9 cellular contexts compared by ENCODE assay signal in the genomic region with DNA sequence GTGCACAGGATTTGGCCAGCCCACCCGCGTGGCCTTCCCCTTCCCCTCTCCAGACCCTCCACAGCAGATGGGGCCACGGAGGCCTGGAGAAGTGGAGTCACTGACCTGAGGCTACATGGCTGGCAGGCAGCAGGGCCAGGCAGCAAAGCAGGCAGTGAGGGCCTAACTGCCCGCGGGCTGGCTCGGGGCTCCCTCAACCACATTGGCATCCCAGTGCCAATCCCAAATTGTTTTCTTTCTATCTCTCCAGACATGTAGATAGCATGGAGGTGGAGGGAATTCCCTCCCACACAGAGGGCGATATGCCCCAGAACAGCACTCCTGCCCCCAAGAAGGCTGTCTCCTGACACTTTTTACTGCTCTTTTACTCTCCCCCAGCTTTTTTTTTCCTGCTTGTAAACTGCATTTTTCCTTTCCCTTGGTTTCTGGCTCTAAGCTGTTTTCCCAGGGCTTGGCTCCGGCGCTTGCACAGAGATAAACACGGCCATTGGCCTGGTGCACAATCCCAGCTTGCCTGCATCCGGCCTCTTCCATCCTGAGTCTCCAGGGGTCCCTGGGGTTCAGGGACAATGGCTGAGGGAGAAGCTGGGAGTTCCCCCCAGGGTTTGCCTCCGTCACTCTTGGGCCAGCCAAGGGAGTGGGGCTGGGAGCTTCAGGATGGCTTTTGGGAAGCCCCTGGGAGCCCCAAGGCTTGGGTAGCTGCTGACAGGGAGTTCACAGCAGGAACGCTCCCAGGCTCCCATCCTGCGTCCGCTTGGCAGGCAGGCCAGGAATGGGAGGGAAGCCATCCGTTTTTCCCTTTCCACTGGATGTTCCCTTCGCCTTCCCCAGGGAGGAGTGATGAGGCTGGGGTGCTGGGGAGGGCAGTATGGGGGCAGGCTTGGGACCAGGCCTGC. TPM values are rescaled to one million over a fixed set of nuclear protein-coding genes. Genes with fewer than 3 reads are reported as not detected.
DNase-seq lines count a peak whose midpoint lies in the region; ATAC-seq, FAIRE-seq and TF ChIP-seq lines count a peak whose summit lies in the region.
"Had no signal": no experiment of that assay in that cellular context is flagged by ENCODE, and none has a peak within 500 bp of the region (broad histone marks: within the 10 kb centered on the region; RNA-seq: fewer than 3 reads in every experiment).

No MANE protein-coding gene starts in this region.

- H3K4me2 ChIP-seq in endothelial cell of umbilical vein (ENCODE audit: insufficient read depth, low read length), result no peak overlapping the region

- no peak for TF ChIP-seq POLR2A in endothelial cell of umbilical vein (IDR thresholded peaks at IDR 0.05; ENCODE audit: low read depth, low read length)

- TF ChIP-seq CTCF in endothelial cell of umbilical vein (IDR thresholded peaks at IDR 0.05; ENCODE audit: extremely low read depth in 1 of 2, insufficient read depth in 1 of 2, low read depth in 1 of 2, low read length in 2 of 2), result no peak
- TF ChIP-seq CTCF in tibial artery (IDR thresholded peaks at IDR 0.05), result no peak
- TF ChIP-seq CTCF in foreskin keratinocyte (conservative IDR thresholded peaks at IDR 0.05), result no peak

- no peak overlapping the region for H3K9ac ChIP-seq in endothelial cell of umbilical vein (replicated peaks; ENCODE audit: extremely low read depth, insufficient read depth, low read length)

- H3K27me3 ChIP-seq in endothelial cell of umbilical vein (ENCODE audit: control insufficient read depth in 2 of 2, insufficient read depth in 2 of 2, low read length in 2 of 2) (no peaks in the 10 kb centered on the region), tibial artery (no peaks in the 10 kb centered on the region), foreskin keratinocyte (no peaks in the 10 kb centered on the region)

- H3K36me3 ChIP-seq in endothelial cell of umbilical vein (ENCODE audit: control insufficient read depth in 2 of 2, extremely low read depth in 1 of 2, insufficient read depth in 2 of 2, low read length in 2 of 2) (no peaks in the 10 kb centered on the region), tibial artery (no peaks in the 10 kb centered on the region)

- ATAC-seq in foreskin keratinocyte (no peak), HG02642 (IDR thresholded peaks at IDR 0.05; ENCODE audit: poor library complexity, unreplicated experiment) (no peak), GM18868 (IDR thresholded peaks at IDR 0.05; ENCODE audit: unreplicated experiment) (no peak), GM19351 (IDR thresholded peaks at IDR 0.05; ENCODE audit: unreplicated experiment) (no peak)

- peak overlapping the region; percentile 53 for H3K27ac ChIP-seq in endothelial cell of umbilical vein (ENCODE audit: insufficient read depth, low read depth, low read length)
- H3K27ac ChIP-seq in tibial artery, result peak overlapping the region; percentile 82 to 93
- H3K27ac ChIP-seq in foreskin keratinocyte, result no peak overlapping the region

- POLR2A ChIA-PET in endothelial cell of umbilical vein (lab: Charles Lee), result no interaction called here

- no peak overlapping the region for H3K4me3 ChIP-seq in endothelial cell of umbilical vein (replicated peaks in 1 of 3; ENCODE audit: insufficient read depth in 1 of 3, low read depth in 1 of 3, low read length in 3 of 3)
- H3K4me3 ChIP-seq in tibial artery, result peak overlapping the region; percentile 2

- H4K20me1 ChIP-seq in endothelial cell of umbilical vein (replicated peaks; ENCODE audit: control insufficient read depth, extremely low read depth, insufficient read depth, low read length), result no peaks in the 10 kb centered on the region

- no peaks in the 10 kb centered on the region for H3K79me2 ChIP-seq in endothelial cell of umbilical vein (ENCODE audit: control insufficient read depth, insufficient read depth, low read length)

- intact Hi-C loops in endothelial cell of umbilical vein (cut with micrococcal nuclease), result no loop called here
- intact Hi-C loops in tibial artery (cut with DNase I; ENCODE audit: low total_unique reads), result no loop called here

- FAIRE-seq in endothelial cell of umbilical vein (lab: Jason Lieb, UNC), result no peak

- no peaks in the 10 kb centered on the region for H3K9me1 ChIP-seq in endothelial cell of umbilical vein (replicated peaks; ENCODE audit: control insufficient read depth, extremely low read depth, insufficient read depth, low read length)

- H2AFZ ChIP-seq in endothelial cell of umbilical vein (ENCODE audit: low read depth, low read length), result peak overlapping the region; percentile 83

- H3K9me3 ChIP-seq in endothelial cell of umbilical vein (replicated peaks; ENCODE audit: control insufficient read depth, insufficient read depth, low read length), result no peaks in the 10 kb centered on the region
- H3K9me3 ChIP-seq in tibial artery, result no peaks in the 10 kb centered on the region

- dilution Hi-C loops in endothelial cell of umbilical vein (cut with MboI; ENCODE audit: extremely low pct_ligation_motif_present, low sequenced_read_pairs), result no loop called here

- CTCF ChIA-PET in endothelial cell of umbilical vein (lab: Charles Lee), result no interaction called here

- DNase-seq in NCI-H446 (lab: John Stamatoyannopoulos, UW), result peak; percentile 61 to 68
- DNase-seq in endothelial cell of umbilical vein (ENCODE audit: low read depth, low spot score), result peak; percentile 75
- DNase-seq in midbrain (lab: John Stamatoyannopoulos, UW), result peak; percentile 66
- DNase-seq in tibial artery, result peak; percentile 69 to 91
- no peak for DNase-seq in foreskin keratinocyte
- DNase-seq: effector CD8-positive, alpha-beta T cell had no signal

- no TSS peak for BruUV-seq in endothelial cell of umbilical vein (replicated peaks; lab: Mats Ljungman, UMichigan)

- peaks cover 9% of the 10 kb centered on the region for H3K4me1 ChIP-seq in endothelial cell of umbilical vein (ENCODE audit: control insufficient read depth, extremely low read depth, insufficient read depth, low read length)
- H3K4me1 ChIP-seq in tibial artery, result peaks cover 13 to 84% (median 66%) of the 10 kb centered on the region in 4 donors
- H3K4me1 ChIP-seq in foreskin keratinocyte, result no peaks in the 10 kb centered on the region

TF ChIP-seq in endothelial cell of umbilical vein, 7 proteins besides CTCF, POLR2A, EP300 and RAD21:
- TF ChIP-seq EZH2 (IDR thresholded peaks at IDR 0.05; ENCODE audit: borderline replicate concordance, low read depth, low read length, severe bottlenecking), result no peak
- no peak for TF ChIP-seq POLR2AphosphoS5 (IDR thresholded peaks at IDR 0.05; ENCODE audit: insufficient read depth, low read depth, low read length)
- no peak for TF ChIP-seq FOS (IDR thresholded peaks at IDR 0.05; ENCODE audit: borderline replicate concordance, insufficient read depth, low read length)
- TF ChIP-seq JUN (IDR thresholded peaks at IDR 0.05; ENCODE audit: borderline replicate concordance, insufficient read depth, insufficient read length, low read depth), result no peak
- TF ChIP-seq, protein P1, sequence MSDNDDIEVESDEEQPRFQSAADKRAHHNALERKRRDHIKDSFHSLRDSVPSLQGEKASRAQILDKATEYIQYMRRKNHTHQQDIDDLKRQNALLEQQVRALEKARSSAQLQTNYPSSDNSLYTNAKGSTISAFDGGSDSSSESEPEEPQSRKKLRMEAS (IDR thresholded peaks at IDR 0.05; ENCODE audit: insufficient read depth, insufficient read length), result no peak
- no peak for TF ChIP-seq MYC (IDR thresholded peaks at IDR 0.05; ENCODE audit: low read depth, low read length)
- TF ChIP-seq GATA2 (IDR thresholded peaks at IDR 0.05; ENCODE audit: insufficient read depth, insufficient read length, low read depth, low read length), result no peak
TF ChIP-seq in endothelial cell of umbilical vein: peak in this region for 0.

RNA-seq across cellular contexts. Expression of a gene that starts 7.0 kb away (rescaled TPM):
- total RNA-seq in endothelial cell of umbilical vein (19.1 and 23.7 TPM in 2 replicates), foreskin keratinocyte (3.1 and 3.8 TPM in 2 replicates)
- polyA plus RNA-seq in endothelial cell of umbilical vein (23.2 and 25.2 TPM in 2 replicates), foreskin keratinocyte (5.4 and 6.3 TPM in 2 replicates)
- polyA plus RNA-seq in endothelial cell of umbilical vein (2011; cell fraction: cytosol; rRNA removed), result 22.0 and 24.0 TPM in 2 replicates
- polyA plus RNA-seq in endothelial cell of umbilical vein (2011; cell fraction: nucleus; rRNA removed), result 16.8 and 20.8 TPM in 2 replicates
- polyA plus RNA-seq in endothelial cell of umbilical vein (2012), result 42.8 and 47.5 TPM in 2 replicates
- 15.1 and 28.6 TPM in 2 replicates for polyA minus RNA-seq in endothelial cell of umbilical vein
- 10.5 TPM for polyA minus RNA-seq in endothelial cell of umbilical vein (2011; cell fraction: cytosol; rRNA and poly(A)+ RNA removed)
- polyA minus RNA-seq in endothelial cell of umbilical vein (2011; cell fraction: nucleus; rRNA and poly(A)+ RNA removed), result 9.9 and 10.0 TPM in 2 replicates

RNA-seq across cellular contexts. Expression of a gene that starts 39.3 kb away (rescaled TPM):
- 283 and 292 TPM in 2 replicates for total RNA-seq in endothelial cell of umbilical vein
- 217 and 384 TPM in 2 replicates for polyA plus RNA-seq in endothelial cell of umbilical vein
- 269 and 348 TPM in 2 replicates for polyA plus RNA-seq in endothelial cell of umbilical vein (2011; cell fraction: cytosol; rRNA removed)
- polyA plus RNA-seq in endothelial cell of umbilical vein (2011; cell fraction: nucleus; rRNA removed), result 109 and 191 TPM in 2 replicates
- 251 and 296 TPM in 2 replicates for polyA plus RNA-seq in endothelial cell of umbilical vein (2012)
- 152 and 194 TPM in 2 replicates for polyA minus RNA-seq in endothelial cell of umbilical vein
- 103 TPM for polyA minus RNA-seq in endothelial cell of umbilical vein (2011; cell fraction: cytosol; rRNA and poly(A)+ RNA removed)
- polyA minus RNA-seq in endothelial cell of umbilical vein (2011; cell fraction: nucleus; rRNA and poly(A)+ RNA removed), result 32.3 and 44.7 TPM in 2 replicates
- 276 and 283 TPM in 2 replicates for total RNA-seq in foreskin keratinocyte
- polyA plus RNA-seq in foreskin keratinocyte, result 220 and 259 TPM in 2 replicates

Comparison
In these comparisons a context has a peak if more than half of its experiments do, and no peak if none do; other contexts are left out.
1. DNase-seq: peak in NCI-H446 (2 of 2), endothelial cell of umbilical vein (single experiment), midbrain (single experiment) and tibial artery (2 of 2); none in foreskin keratinocyte (0 of 2).
2. H3K4me3 ChIP-seq: peak in tibial artery (2 of 2); none in endothelial cell of umbilical vein (0 of 3).